In the genomic region with DNA sequence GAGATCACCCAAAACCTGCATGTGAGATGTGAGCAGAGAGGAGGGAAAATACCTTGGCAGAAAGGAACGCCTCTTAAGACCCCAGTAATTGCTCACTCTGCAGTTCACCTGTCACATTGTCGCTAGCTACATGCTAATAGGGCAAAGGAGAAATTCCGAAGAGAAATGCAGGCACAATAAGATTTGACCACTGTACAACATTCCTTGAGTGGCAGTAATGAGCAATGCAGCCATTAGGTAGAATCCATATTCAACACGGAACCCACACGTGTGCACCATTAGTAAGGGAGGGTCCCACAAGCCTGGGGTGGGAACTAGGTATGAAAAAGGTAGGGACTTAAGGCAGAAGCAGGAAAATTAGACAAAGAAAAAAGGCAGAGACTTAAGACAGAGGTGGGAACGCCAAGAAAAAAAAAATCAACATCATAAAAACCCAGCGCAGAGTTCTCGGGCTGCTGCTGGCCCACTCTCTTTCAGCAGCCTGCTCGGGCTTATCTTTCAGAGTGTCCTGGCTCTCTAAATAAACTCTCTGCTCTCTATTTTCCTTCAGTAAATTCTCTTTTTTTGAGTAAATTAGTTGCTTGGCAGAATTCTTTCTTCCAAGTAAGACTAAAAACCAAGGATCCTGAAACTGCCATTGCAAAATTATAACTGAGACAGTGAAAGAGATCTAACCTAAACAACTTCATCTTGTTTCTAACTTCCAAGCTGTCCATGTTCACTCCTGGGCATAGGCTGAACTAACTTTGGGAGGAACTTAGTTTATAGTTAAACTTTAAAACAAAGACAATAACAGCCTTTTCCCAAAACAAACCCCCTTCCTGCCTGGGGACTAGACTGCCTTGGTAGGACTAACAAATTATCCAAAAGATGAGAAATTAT, we compare ENCODE assay signal across 29 cellular contexts.
DNase-seq lines count a peak whose midpoint lies in the region; ATAC-seq, FAIRE-seq and TF ChIP-seq lines count a peak whose summit lies in the region.
"Had no signal": no experiment of that assay in that cellular context is flagged by ENCODE, and none has a peak within 500 bp of the region (broad histone marks: within the 10 kb centered on the region; RNA-seq: fewer than 3 reads in every experiment).

No MANE protein-coding gene starts in this region.

- intact Hi-C loops in activated CD4-positive, alpha-beta T cell treated with anti-CD3 and anti-CD28 coated beads, Interleukin-2, amount 10 ng/mL, durations not matched to agents 24 days and 14 days (cut with micrococcal nuclease), result no loop called here
- intact Hi-C loops in esophagus muscularis mucosa (cut with DNase I) (no loop called here), vagina (cut with DNase I) (no loop called here), left lung (cut with DNase I) (no loop called here), kidney (cut with DNase I) (no loop called here)

- no peaks in the 10 kb centered on the region for H4K20me1 ChIP-seq in neural cell (ENCODE audit: insufficient read depth)

- no peak for DNase-seq in activated CD4-positive, alpha-beta T cell treated with anti-CD3 and anti-CD28 coated beads, Interleukin-2, amount 10 ng/mL, durations not matched to agents 24 days and 14 days
- DNase-seq in activated CD4-positive, alpha-beta T cell treated with anti-CD3 and anti-CD28 coated beads, Interleukin-2, amount 50 U/mL, for 48 hours, result no peak
- peak; percentile 75 for DNase-seq in esophagus muscularis mucosa (ENCODE audit: extremely low spot score)
- no peak for DNase-seq in vagina (ENCODE audit: extremely low spot score in 2 of 2)
- no peak for DNase-seq in left lung
- DNase-seq in kidney, result no peak
- DNase-seq: amniotic stem cell; brain microvascular endothelial cell; DMS79 treated with DMSO at 0.1 percent for 48 hours; GDM1; islet precursor cell; lower lobe of right lung; MV-4-11; NCI-H1436; NCI-H2081; NCI-H69; SHP77; stimulated activated naive CD8-positive, alpha-beta T cell treated with anti-CD3 and anti-CD28 coated beads, Interleukin-15, amount 100 ng/mL, for 72 hours had no signal

- no peak for TF ChIP-seq RAD21 in neural cell (conservative IDR thresholded peaks at IDR 0.05)

- TF ChIP-seq EP300 in esophagus muscularis mucosa (IDR thresholded peaks at IDR 0.05), result no peak
- TF ChIP-seq EP300 in neural cell (conservative IDR thresholded peaks at IDR 0.05; ENCODE audit: poor library complexity, severe bottlenecking), result peak; percentile 33

- no peaks in the 10 kb centered on the region for H3K9me3 ChIP-seq in esophagus muscularis mucosa
- no peaks in the 10 kb centered on the region for H3K9me3 ChIP-seq in neural cell (ENCODE audit: low read length)
- no peaks in the 10 kb centered on the region for H3K9me3 ChIP-seq in vagina
- peaks cover 0 to 16% of the 10 kb centered on the region in 2 donors for H3K9me3 ChIP-seq in left lung
- H3K9me3 ChIP-seq in kidney (ENCODE audit: control insufficient read depth in 1 of 2, low read length in 2 of 2), result no peaks in the 10 kb centered on the region
- H3K9me3 ChIP-seq: lower lobe of right lung, right atrium auricular region, thyroid gland had no signal

- H3K9me3 Mint-ChIP-seq in activated CD4-positive, alpha-beta T cell treated with anti-CD3 and anti-CD28 coated beads, Interleukin-2, amount 10 ng/mL, durations not matched to agents 24 days and 14 days, result peaks cover 6% of the 10 kb centered on the region
- H3K9me3 Mint-ChIP-seq: activated naive CD4-positive, alpha-beta T cell treated with anti-CD3 and anti-CD28 coated beads, Interleukin-2, amount 50 U/mL, for 24 hours had no signal

- no peaks in the 10 kb centered on the region for H3K4me1 ChIP-seq in esophagus muscularis mucosa
- peaks cover 20% of the 10 kb centered on the region for H3K4me1 ChIP-seq in vagina
- no peaks in the 10 kb centered on the region for H3K4me1 ChIP-seq in left lung
- H3K4me1 ChIP-seq in kidney (ENCODE audit: control insufficient read depth in 1 of 2, insufficient read depth in 1 of 2, low read depth in 1 of 2, low read length in 2 of 2), result no peaks in the 10 kb centered on the region
- H3K4me1 ChIP-seq: lower lobe of right lung, parathyroid adenoma, right atrium auricular region had no signal

- H3K27ac ChIP-seq in esophagus muscularis mucosa (replicated peaks in 1 of 4) (no peak overlapping the region), neural cell (ENCODE audit: low read length) (peak overlapping the region; percentile 38), vagina (peak overlapping the region; percentile 15), left lung (no peak overlapping the region), kidney (ENCODE audit: low read depth in 2 of 2, low read length in 2 of 2) (no peak overlapping the region)
- H3K27ac ChIP-seq: 22Rv1, brain microvascular endothelial cell, lower lobe of right lung, parathyroid adenoma, right atrium auricular region, thyroid gland had no signal

- H3K4me1 Mint-ChIP-seq in activated CD4-positive, alpha-beta T cell treated with anti-CD3 and anti-CD28 coated beads, Interleukin-2, amount 10 ng/mL, durations not matched to agents 24 days and 14 days, result no peaks in the 10 kb centered on the region
- H3K4me1 Mint-ChIP-seq: activated naive CD4-positive, alpha-beta T cell treated with anti-CD3 and anti-CD28 coated beads, Interleukin-2, amount 50 U/mL, for 24 hours; neural crest cell; stimulated activated naive CD8-positive, alpha-beta T cell treated with anti-CD3 and anti-CD28 coated beads, Interleukin-15, amount 100 ng/mL, for 72 hours had no signal

- peak overlapping the region; percentile 22 for H3K4me2 ChIP-seq in neural cell (ENCODE audit: low read length)

- H3K4me3 Mint-ChIP-seq in activated CD4-positive, alpha-beta T cell treated with anti-CD3 and anti-CD28 coated beads, Interleukin-2, amount 10 ng/mL, durations not matched to agents 24 days and 14 days, result no peak overlapping the region
- H3K4me3 Mint-ChIP-seq: activated naive CD4-positive, alpha-beta T cell treated with anti-CD3 and anti-CD28 coated beads, Interleukin-2, amount 50 U/mL, for 24 hours; HFFc6; neural crest cell; stimulated activated naive CD8-positive, alpha-beta T cell treated with anti-CD3 and anti-CD28 coated beads, Interleukin-15, amount 100 ng/mL, for 72 hours had no signal

- H3K4me3 ChIP-seq in esophagus muscularis mucosa (no peak overlapping the region), neural cell (ENCODE audit: low read length) (peak overlapping the region; percentile 31), vagina (no peak overlapping the region), left lung (no peak overlapping the region), kidney (ENCODE audit: low read length in 2 of 2) (no peak overlapping the region)
- H3K4me3 ChIP-seq: lower lobe of right lung, right atrium auricular region, thyroid gland had no signal

- H3K79me2 ChIP-seq in neural cell (replicated peaks; ENCODE audit: insufficient read depth, low read length), result no peaks in the 10 kb centered on the region
- H3K79me2 ChIP-seq: parathyroid adenoma had no signal

- H3K36me3 Mint-ChIP-seq in activated CD4-positive, alpha-beta T cell treated with anti-CD3 and anti-CD28 coated beads, Interleukin-2, amount 10 ng/mL, durations not matched to agents 24 days and 14 days (ENCODE audit: low read depth), result no peaks in the 10 kb centered on the region
- H3K36me3 Mint-ChIP-seq: activated naive CD4-positive, alpha-beta T cell treated with anti-CD3 and anti-CD28 coated beads, Interleukin-2, amount 50 U/mL, for 24 hours had no signal

- no peak overlapping the region for H2AFZ ChIP-seq in neural cell (ENCODE audit: low read depth, low read length)
- H2AFZ ChIP-seq: parathyroid adenoma had no signal

- no peak for ATAC-seq in left lung
- no peak for ATAC-seq in HG02981 (IDR thresholded peaks at IDR 0.05; ENCODE audit: unreplicated experiment)
- ATAC-seq: activated CD4-positive, CD25-positive, alpha-beta regulatory T cell treated with anti-CD3 and anti-CD28 coated beads, Interleukin-2, amount 50 U/mL, for 24 hours; lower lobe of right lung; Panc1; stimulated activated naive CD8-positive, alpha-beta T cell treated with anti-CD3 and anti-CD28 coated beads, Interleukin-15, amount 100 ng/mL, for 72 hours had no signal

- no peak for TF ChIP-seq CTCF in esophagus muscularis mucosa (IDR thresholded peaks at IDR 0.05)
- TF ChIP-seq CTCF in neural cell (IDR thresholded peaks at IDR 0.05; ENCODE audit: poor library complexity, severe bottlenecking), result no peak
- no peak for TF ChIP-seq CTCF in vagina (IDR thresholded peaks at IDR 0.05)
- TF ChIP-seq CTCF in left lung (IDR thresholded peaks at IDR 0.05), result no peak
- no peak for TF ChIP-seq CTCF in kidney (IDR thresholded peaks at IDR 0.05; ENCODE audit: borderline replicate concordance, extremely low read depth, insufficient read depth)

- no peaks in the 10 kb centered on the region for H3K27me3 Mint-ChIP-seq in activated CD4-positive, alpha-beta T cell treated with anti-CD3 and anti-CD28 coated beads, Interleukin-2, amount 10 ng/mL, durations not matched to agents 24 days and 14 days
- H3K27me3 Mint-ChIP-seq: stimulated activated naive CD8-positive, alpha-beta T cell treated with anti-CD3 and anti-CD28 coated beads, Interleukin-15, amount 100 ng/mL, for 72 hours had no signal

- WGBS in esophagus muscularis mucosa, result 81% methylated on average over 9 of the region's 9 CpGs

- FAIRE-seq in kidney (lab: Jason Lieb, UNC), result no peak

- peak overlapping the region; percentile 26 for H3K27ac Mint-ChIP-seq in activated CD4-positive, alpha-beta T cell treated with anti-CD3 and anti-CD28 coated beads, Interleukin-2, amount 10 ng/mL, durations not matched to agents 24 days and 14 days
- H3K27ac Mint-ChIP-seq: activated naive CD4-positive, alpha-beta T cell treated with anti-CD3 and anti-CD28 coated beads, Interleukin-2, amount 50 U/mL, for 24 hours; HFFc6; stimulated activated naive CD8-positive, alpha-beta T cell treated with anti-CD3 and anti-CD28 coated beads, Interleukin-15, amount 100 ng/mL, for 72 hours had no signal

- H3K9ac ChIP-seq in neural cell (ENCODE audit: low read length) (no peak overlapping the region), kidney (ENCODE audit: low read length in 2 of 2) (no peak overlapping the region)
- H3K9ac ChIP-seq: parathyroid adenoma had no signal

- no peaks in the 10 kb centered on the region for H3F3A ChIP-seq in neural cell (ENCODE audit: insufficient read depth, low read length, poor library complexity, severe bottlenecking)

- no peaks in the 10 kb centered on the region for H3K9me2 ChIP-seq in neural cell (ENCODE audit: insufficient read depth, low read length)

- H3K36me3 ChIP-seq in esophagus muscularis mucosa (no peaks in the 10 kb centered on the region), neural cell (ENCODE audit: insufficient read depth, low read length) (no peaks in the 10 kb centered on the region), vagina (no peaks in the 10 kb centered on the region), left lung (no peaks in the 10 kb centered on the region), kidney (ENCODE audit: control insufficient read depth in 1 of 2, insufficient read depth in 2 of 2, low read length in 2 of 2) (no peaks in the 10 kb centered on the region)
- H3K36me3 ChIP-seq: brain microvascular endothelial cell, lower lobe of right lung, right atrium auricular region, thyroid gland had no signal

- TF ChIP-seq POLR2A in esophagus muscularis mucosa (IDR thresholded peaks at IDR 0.05; ENCODE audit: low read depth) (no peak), vagina (IDR thresholded peaks at IDR 0.05) (no peak)

- H3K27me3 ChIP-seq in esophagus muscularis mucosa (no peaks in the 10 kb centered on the region), neural cell (ENCODE audit: insufficient read depth, low read depth, low read length) (no peaks in the 10 kb centered on the region), vagina (no peaks in the 10 kb centered on the region), left lung (no peaks in the 10 kb centered on the region)
- H3K27me3 ChIP-seq: brain microvascular endothelial cell, right atrium auricular region, thyroid gland had no signal

Comparison
In these comparisons a context has a peak if more than half of its experiments do, and no peak if none do; other contexts are left out.
1. H3K27ac ChIP-seq: peak in neural cell (single experiment) and vagina (single experiment); none in esophagus muscularis mucosa (0 of 4), left lung (0 of 2) and kidney (0 of 2).